Comparison of ENCODE assay signal across 29 cellular contexts in the genomic region with DNA sequence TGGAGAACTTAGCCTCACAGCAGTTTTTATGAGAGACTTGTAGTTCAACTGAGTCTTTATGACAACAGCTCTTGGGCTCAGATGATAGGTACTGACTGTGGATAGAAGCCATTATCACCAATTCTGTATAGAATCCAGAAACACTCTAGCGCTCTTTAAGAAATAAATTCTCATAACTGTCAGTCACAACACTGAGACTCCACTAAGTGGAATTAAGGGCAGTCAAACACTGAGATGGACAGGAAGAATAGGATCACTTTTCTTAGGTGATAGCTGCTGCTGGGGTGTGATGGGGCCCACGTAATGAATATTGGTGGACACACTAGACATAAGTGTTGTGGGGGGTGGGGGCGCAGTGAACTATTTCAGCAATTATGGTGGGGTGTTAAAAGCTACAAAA.
DNase-seq lines count a peak whose midpoint lies in the region; ATAC-seq and TF ChIP-seq lines count a peak whose summit lies in the region.
"Had no signal": no experiment of that assay in that cellular context is flagged by ENCODE, and none has a peak within 500 bp of the region (broad histone marks: within the 10 kb centered on the region; RNA-seq: fewer than 3 reads in every experiment).

No MANE protein-coding gene starts in this region.

- no peak overlapping the region for H2AK5ac ChIP-seq in mesendoderm (ENCODE audit: low read length)

- TF ChIP-seq EP300 in neural cell (conservative IDR thresholded peaks at IDR 0.05; ENCODE audit: poor library complexity, severe bottlenecking): peak; percentile 62

- TF ChIP-seq CTCF in neural cell (IDR thresholded peaks at IDR 0.05; ENCODE audit: poor library complexity, severe bottlenecking): no peak

- no peak overlapping the region for H2BK120ac ChIP-seq in mesendoderm (ENCODE audit: low read depth, low read length)

- H3K36me3 ChIP-seq in mesendoderm (ENCODE audit: control insufficient read depth, insufficient read depth, low read length) (no peaks in the 10 kb centered on the region), neural cell (ENCODE audit: insufficient read depth, low read length) (no peaks in the 10 kb centered on the region)
- H3K36me3 ChIP-seq: BE2C; BLaER1; BLaER1 treated with 17β-estradiol and CSF1 and Interleukin-3, amounts not matched to agents 10 nM and 100 nM had no signal

- H2BK15ac ChIP-seq in mesendoderm (replicated peaks; ENCODE audit: low read depth): no peak overlapping the region

- H3K9me3 ChIP-seq in neural cell (ENCODE audit: low read length): no peaks in the 10 kb centered on the region
- H3K9me3 ChIP-seq: BE2C, Caco-2 had no signal

- no CpG with 5 or more reads among the region's 3 CpGs for WGBS in mesendoderm (ENCODE audit: extremely low coverage, insufficient coverage, low lambda C conversion rate)

- TF ChIP-seq RAD21 in neural cell (conservative IDR thresholded peaks at IDR 0.05): no peak

- H4K8ac ChIP-seq in mesendoderm (ENCODE audit: low read depth, low read length): no peak overlapping the region

- no peaks in the 10 kb centered on the region for H3K79me1 ChIP-seq in mesendoderm (ENCODE audit: low read length)

- no peak overlapping the region for H3K4me3 ChIP-seq in mesendoderm (ENCODE audit: low read length)
- H3K4me3 ChIP-seq in neural cell (ENCODE audit: low read length): no peak overlapping the region
- H3K4me3 ChIP-seq: A549; BLaER1; BLaER1 treated with 17β-estradiol and CSF1 and Interleukin-3, amounts not matched to agents 10 nM and 100 nM had no signal

- peaks cover 2% of the 10 kb centered on the region for H3K4me1 ChIP-seq in mesendoderm (ENCODE audit: control insufficient read depth, low read depth, low read length)
- H3K4me1 ChIP-seq: A549; BE2C; BLaER1; BLaER1 treated with 17β-estradiol and CSF1 and Interleukin-3, amounts not matched to agents 10 nM and 100 nM; Caco-2 had no signal

- H3K27me3 ChIP-seq in mesendoderm (ENCODE audit: insufficient read depth, low read length, poor library complexity): no peaks in the 10 kb centered on the region
- no peaks in the 10 kb centered on the region for H3K27me3 ChIP-seq in neural cell (ENCODE audit: insufficient read depth, low read depth, low read length)
- H3K27me3 ChIP-seq: BE2C; BLaER1; BLaER1 treated with 17β-estradiol and CSF1 and Interleukin-3, amounts not matched to agents 10 nM and 100 nM had no signal

- no peak overlapping the region for H3K18ac ChIP-seq in mesendoderm (ENCODE audit: low read length)

- H3K56ac ChIP-seq in mesendoderm (ENCODE audit: low read length): no peak overlapping the region

- H3K4ac ChIP-seq in mesendoderm (ENCODE audit: low read depth, low read length): peak overlapping the region; percentile 36

- no peaks in the 10 kb centered on the region for H3F3A ChIP-seq in neural cell (ENCODE audit: insufficient read depth, low read length, poor library complexity, severe bottlenecking)

- no peak overlapping the region for H2BK5ac ChIP-seq in mesendoderm (ENCODE audit: low read length)

- H4K20me1 ChIP-seq in neural cell (ENCODE audit: insufficient read depth): no peaks in the 10 kb centered on the region
- H4K20me1 ChIP-seq: BLaER1; BLaER1 treated with 17β-estradiol and CSF1 and Interleukin-3, amounts not matched to agents 10 nM and 100 nM had no signal

- ATAC-seq in HG03469 (IDR thresholded peaks at IDR 0.05; ENCODE audit: unreplicated experiment): no peak
- ATAC-seq: A549; CD8-positive, alpha-beta T cell had no signal

- no peak overlapping the region for H4K5ac ChIP-seq in mesendoderm (ENCODE audit: low read length)

- DNase-seq in mesendoderm (no peak), NCI-H2107 (lab: John Stamatoyannopoulos, UW) (no peak)
- DNase-seq: 8988T; ACHN; AML-193; BE2C; C1 segment of cervical spinal cord; Caco-2; Calu3; CD4-positive, alpha-beta memory T cell; CD4-positive, alpha-beta T cell; CD4-positive, CD25-positive, alpha-beta regulatory T cell; CD8-positive, alpha-beta memory T cell; CD8-positive, alpha-beta T cell; COR-L47; DMS 273 treated with DMSO at 0.1 percent for 48 hours; DMS153; DMS53; DMS79; DMS79 treated with DMSO at 0.1 percent for 48 hours; DND-41; EL had no signal

- H2AFZ ChIP-seq in neural cell (ENCODE audit: low read depth, low read length): no peak overlapping the region

- H3K79me2 ChIP-seq in mesendoderm (ENCODE audit: control insufficient read depth, insufficient read depth, low read length): no peaks in the 10 kb centered on the region
- no peaks in the 10 kb centered on the region for H3K79me2 ChIP-seq in neural cell (replicated peaks; ENCODE audit: insufficient read depth, low read length)

- H3K4me2 ChIP-seq in mesendoderm (ENCODE audit: low read length): no peak overlapping the region
- H3K4me2 ChIP-seq in neural cell (ENCODE audit: low read length): no peak overlapping the region
- H3K4me2 ChIP-seq: A549; BLaER1; BLaER1 treated with 17β-estradiol and CSF1 and Interleukin-3, amounts not matched to agents 10 nM and 100 nM had no signal

- no peaks in the 10 kb centered on the region for H3K9me2 ChIP-seq in neural cell (ENCODE audit: insufficient read depth, low read length)

- no peak overlapping the region for H3K27ac ChIP-seq in mesendoderm (ENCODE audit: low read depth, low read length)
- H3K27ac ChIP-seq in neural cell (ENCODE audit: low read length): no peak overlapping the region
- H3K27ac ChIP-seq: 22Rv1; A549; BLaER1; BLaER1 treated with 17β-estradiol and CSF1 and Interleukin-3, amounts not matched to agents 10 nM and 100 nM; C4-2B had no signal

- no peak overlapping the region for H3K23ac ChIP-seq in mesendoderm (ENCODE audit: low read length)

- H3K9ac ChIP-seq in mesendoderm (ENCODE audit: low read length) (no peak overlapping the region), neural cell (ENCODE audit: low read length) (no peak overlapping the region)
- H3K9ac ChIP-seq: BLaER1; BLaER1 treated with 17β-estradiol and CSF1 and Interleukin-3, amounts not matched to agents 10 nM and 100 nM had no signal

TF ChIP-seq in neural cell, 6 proteins besides CTCF, POLR2A, EP300 and RAD21:
- TF ChIP-seq POLR2AphosphoS5 (IDR thresholded peaks at IDR 0.05) (peak; percentile 67), REST (IDR thresholded peaks at IDR 0.05; ENCODE audit: borderline replicate concordance) (no peak)
